In genomic region chr17:37831492-37831891, GRCh38 we compare ENCODE assay signal across 14 cellular contexts.
DNase-seq lines count a peak whose midpoint lies in the region; ATAC-seq and TF ChIP-seq lines count a peak whose summit lies in the region.
"Had no signal": no experiment of that assay in that cellular context is flagged by ENCODE, and none has a peak within 500 bp of the region (broad histone marks: within the 10 kb centered on the region; RNA-seq: fewer than 3 reads in every experiment).

No MANE protein-coding gene starts in this region.

- no peak overlapping the region for H2BK120ac ChIP-seq in mesenchymal stem cell (ENCODE audit: low read depth, low read length)

- no peaks in the 10 kb centered on the region for H3K36me3 Mint-ChIP-seq in activated T-helper 2 cell treated with anti-CD3 and anti-CD28 coated beads, Interferon-gamma antibody, Interleukin-2, Interleukin-4, amounts not matched to agents 10 μg/mL and 5 μg/mL and 100 μg/mL, durations not matched to agents 14 hours and 24 hours and 36 hours (ENCODE audit: low read depth)
- H3K36me3 Mint-ChIP-seq: CD4-positive, CD25-positive, alpha-beta regulatory T cell had no signal

- H3K4me3 Mint-ChIP-seq in activated T-helper 2 cell treated with anti-CD3 and anti-CD28 coated beads, Interferon-gamma antibody, Interleukin-2, Interleukin-4, amounts not matched to agents 10 μg/mL and 5 μg/mL and 100 μg/mL, durations not matched to agents 14 hours and 24 hours and 36 hours (ENCODE audit: low read depth): no peak overlapping the region
- H3K4me3 Mint-ChIP-seq: CD8-positive, alpha-beta memory T cell had no signal

- no peak for ATAC-seq in upper lobe of right lung
- ATAC-seq in GM18511 (IDR thresholded peaks at IDR 0.05; ENCODE audit: unreplicated experiment): no peak

- intact Hi-C loops in activated T-helper 2 cell treated with anti-CD3 and anti-CD28 coated beads, Interferon-gamma antibody, Interleukin-2, Interleukin-4, amounts not matched to agents 10 μg/mL and 5 μg/mL and 100 μg/mL, durations not matched to agents 14 hours and 24 hours and 36 hours (cut with micrococcal nuclease): loop anchor here (5.0 kb wide), 1 partner anchor 59 kb away; no protein-coding TSS in a partner anchor
- intact Hi-C loops in upper lobe of right lung (cut with DNase I): no loop called here

- H4K8ac ChIP-seq in mesenchymal stem cell (ENCODE audit: low read length): no peak overlapping the region

- peak overlapping the region; percentile 28 for H2AK5ac ChIP-seq in mesenchymal stem cell (ENCODE audit: low read length, severe bottlenecking)

- H2BK12ac ChIP-seq in mesenchymal stem cell (ENCODE audit: low read length in 2 of 2): no peak overlapping the region

- no peak overlapping the region for H3K4me2 ChIP-seq in Karpas-422 (ENCODE audit: low read depth, low read length, poor library complexity, severe bottlenecking)
- no peak overlapping the region for H3K4me2 ChIP-seq in mesenchymal stem cell (ENCODE audit: low read length, poor library complexity, severe bottlenecking)

- H3K9me3 ChIP-seq in Karpas-422 (ENCODE audit: low read length) (no peaks in the 10 kb centered on the region), mesenchymal stem cell (ENCODE audit: control insufficient read depth, low read length) (no peaks in the 10 kb centered on the region), upper lobe of right lung (no peaks in the 10 kb centered on the region)
- H3K9me3 ChIP-seq: BE2C, HAP-1 had no signal

- H3K4me3 ChIP-seq in Karpas-422 (ENCODE audit: low read length) (no peak overlapping the region), mesenchymal stem cell (ENCODE audit: insufficient read depth in 1 of 2, low read depth in 1 of 2, low read length in 2 of 2) (no peak overlapping the region), upper lobe of right lung (no peak overlapping the region)
- H3K4me3 ChIP-seq: HAP-1 had no signal

- peak overlapping the region; percentile 40 for H3K27ac Mint-ChIP-seq in activated T-helper 2 cell treated with anti-CD3 and anti-CD28 coated beads, Interferon-gamma antibody, Interleukin-2, Interleukin-4, amounts not matched to agents 10 μg/mL and 5 μg/mL and 100 μg/mL, durations not matched to agents 14 hours and 24 hours and 36 hours
- H3K27ac Mint-ChIP-seq: CD4-positive, CD25-positive, alpha-beta regulatory T cell; CD8-positive, alpha-beta memory T cell had no signal

- DNase-seq in Karpas-422 (no peak), mesenchymal stem cell (no peak), upper lobe of right lung (no peak), COR-L47 (lab: John Stamatoyannopoulos, UW) (no peak)
- no peak for DNase-seq in activated T-helper 2 cell treated with anti-CD3 and anti-CD28 coated beads, Interferon-gamma antibody, Interleukin-2, Interleukin-4, amounts not matched to agents 10 μg/mL and 5 μg/mL and 100 μg/mL, durations not matched to agents 14 hours and 24 hours and 36 hours (ENCODE audit: low spot score)
- DNase-seq: ACHN; BE2C; C1 segment of cervical spinal cord; CD4-positive, CD25-positive, alpha-beta regulatory T cell; CD8-positive, alpha-beta memory T cell; DMS153; GF-D8 had no signal

- H3K36me3 ChIP-seq in Karpas-422 (ENCODE audit: insufficient read depth, low read length) (no peaks in the 10 kb centered on the region), mesenchymal stem cell (ENCODE audit: control insufficient read depth in 1 of 2, insufficient read depth in 2 of 2, low read depth in 1 of 2, low read length in 2 of 2) (no peaks in the 10 kb centered on the region), upper lobe of right lung (no peaks in the 10 kb centered on the region)
- H3K36me3 ChIP-seq: BE2C, HAP-1 had no signal

- H3K27me3 Mint-ChIP-seq in activated T-helper 2 cell treated with anti-CD3 and anti-CD28 coated beads, Interferon-gamma antibody, Interleukin-2, Interleukin-4, amounts not matched to agents 10 μg/mL and 5 μg/mL and 100 μg/mL, durations not matched to agents 14 hours and 24 hours and 36 hours (ENCODE audit: low read depth): peaks cover 2% of the 10 kb centered on the region
- H3K27me3 Mint-ChIP-seq: CD4-positive, CD25-positive, alpha-beta regulatory T cell had no signal

- no peaks in the 10 kb centered on the region for H3K9me3 Mint-ChIP-seq in activated T-helper 2 cell treated with anti-CD3 and anti-CD28 coated beads, Interferon-gamma antibody, Interleukin-2, Interleukin-4, amounts not matched to agents 10 μg/mL and 5 μg/mL and 100 μg/mL, durations not matched to agents 14 hours and 24 hours and 36 hours
- H3K9me3 Mint-ChIP-seq: CD8-positive, alpha-beta memory T cell had no signal

- H3K14ac ChIP-seq in mesenchymal stem cell (ENCODE audit: low read length in 2 of 2): no peak overlapping the region

- WGBS in mesenchymal stem cell: 95% methylated on average over 4 of the region's 5 CpGs

- peaks cover 48% of the 10 kb centered on the region for H3K4me1 Mint-ChIP-seq in activated T-helper 2 cell treated with anti-CD3 and anti-CD28 coated beads, Interferon-gamma antibody, Interleukin-2, Interleukin-4, amounts not matched to agents 10 μg/mL and 5 μg/mL and 100 μg/mL, durations not matched to agents 14 hours and 24 hours and 36 hours (ENCODE audit: low read depth)

- H4K20me1 ChIP-seq in Karpas-422 (ENCODE audit: insufficient read depth, low read depth, low read length): no peaks in the 10 kb centered on the region

- no peaks in the 10 kb centered on the region for H3K79me2 ChIP-seq in Karpas-422 (ENCODE audit: low read length)

- H2BK5ac ChIP-seq in mesenchymal stem cell (ENCODE audit: low read depth, low read length, poor library complexity, severe bottlenecking): no peak overlapping the region

- H4K91ac ChIP-seq in mesenchymal stem cell (ENCODE audit: low read length): no peak overlapping the region

- H3K23ac ChIP-seq in mesenchymal stem cell (ENCODE audit: low read length in 2 of 2): no peak overlapping the region

- H3K4me1 ChIP-seq in Karpas-422 (ENCODE audit: low read length) (peaks cover 70% of the 10 kb centered on the region), mesenchymal stem cell (ENCODE audit: control insufficient read depth, insufficient read depth, low read depth, low read length) (peaks cover 23% of the 10 kb centered on the region), upper lobe of right lung (peaks cover 3% of the 10 kb centered on the region)
- H3K4me1 ChIP-seq: BE2C, HAP-1 had no signal

- H3K4ac ChIP-seq in mesenchymal stem cell (ENCODE audit: low read depth in 1 of 2, low read length in 2 of 2): no peak overlapping the region

- H3K27me3 ChIP-seq in Karpas-422 (ENCODE audit: low read length): no peaks in the 10 kb centered on the region
- H3K27me3 ChIP-seq in mesenchymal stem cell (ENCODE audit: control insufficient read depth in 1 of 2, insufficient read depth in 1 of 2, low read length in 2 of 2): peaks cover 0 to 61% of the 10 kb centered on the region in 2 experiments
- no peaks in the 10 kb centered on the region for H3K27me3 ChIP-seq in upper lobe of right lung

- no peak overlapping the region for H2AFZ ChIP-seq in Karpas-422 (ENCODE audit: low read length)
- H2AFZ ChIP-seq in mesenchymal stem cell (ENCODE audit: low read depth, low read length): no peak overlapping the region

- no peak overlapping the region for H2BK15ac ChIP-seq in mesenchymal stem cell (ENCODE audit: low read depth, poor library complexity, severe bottlenecking)

- no peaks in the 10 kb centered on the region for H3K9me2 ChIP-seq in Karpas-422 (replicated peaks; ENCODE audit: insufficient read depth, low read length)

- H3K18ac ChIP-seq in mesenchymal stem cell (ENCODE audit: low read depth in 1 of 2, low read length in 2 of 2): no peak overlapping the region

- no peaks in the 10 kb centered on the region for H3K79me1 ChIP-seq in mesenchymal stem cell (replicated peaks; ENCODE audit: low read length, poor library complexity, severe bottlenecking)

- TF ChIP-seq CTCF in upper lobe of right lung (IDR thresholded peaks at IDR 0.05): no peak

- H3K9ac ChIP-seq in Karpas-422 (ENCODE audit: low read length) (no peak overlapping the region), mesenchymal stem cell (ENCODE audit: low read length) (no peak overlapping the region)

- H3K27ac ChIP-seq in Karpas-422 (ENCODE audit: low read length) (peak overlapping the region; percentile 100), mesenchymal stem cell (ENCODE audit: low read length, poor library complexity, severe bottlenecking) (no peak overlapping the region), upper lobe of right lung (no peak overlapping the region)
